23 cellular contexts compared by ENCODE assay signal in genomic region chr19:13573268-13573667, GRCh38.
DNase-seq lines count a peak whose midpoint lies in the region; ATAC-seq, FAIRE-seq and TF ChIP-seq lines count a peak whose summit lies in the region.
"Had no signal": no experiment of that assay in that cellular context is flagged by ENCODE, and none has a peak within 500 bp of the region (broad histone marks: within the 10 kb centered on the region; RNA-seq: fewer than 3 reads in every experiment).

No MANE protein-coding gene starts in this region.

- H3K4me3 ChIP-seq in GM23338, result no peak overlapping the region
- H3K4me3 ChIP-seq: BLaER1 treated with 17β-estradiol and CSF1 and Interleukin-3, amounts not matched to agents 10 nM and 100 nM had no signal

- H3K9me2 ChIP-seq in GM23338 (ENCODE audit: insufficient read depth), result no peaks in the 10 kb centered on the region

- H3K27ac ChIP-seq in GM23338 (ENCODE audit: low read depth), result no peak overlapping the region
- H3K27ac ChIP-seq: BLaER1 treated with 17β-estradiol and CSF1 and Interleukin-3, amounts not matched to agents 10 nM and 100 nM; HL-60 had no signal

- FAIRE-seq in urothelium cell line (lab: Jason Lieb, UNC), result no peak
- FAIRE-seq: A204.1, D721Med, G401.6 had no signal

- DNase-seq in GM23338 (ENCODE audit: low spot score), result peak; percentile 53
- peak; percentile 4 for DNase-seq in astrocyte of the hippocampus (ENCODE audit: low read depth, low spot score)
- peak; percentile 26 for DNase-seq in iPS-NIHi11 (ENCODE audit: low spot score)
- DNase-seq in sciatic nerve (ENCODE audit: low spot score), result peak; percentile 63
- no peak for DNase-seq in islet precursor cell
- no peak for DNase-seq in urothelium cell line (ENCODE audit: low spot score)
- DNase-seq in activated T-helper 2 cell treated with anti-CD3 and anti-CD28 coated beads, Interferon-gamma antibody, Interleukin-2, Interleukin-4, amounts not matched to agents 10 μg/mL and 5 μg/mL and 100 μg/mL, durations not matched to agents 14 hours and 24 hours and 36 hours (ENCODE audit: low spot score), result no peak
- DNase-seq: AML-193; CD4-positive, alpha-beta T cell; NCI-H1048; NCI-H1417; NCI-H1694; NCI-H2029 treated with DMSO at 0.1 percent for 48 hours; NCI-H446 treated with DMSO at 0.1 percent for 48 hours; NCI-H526; NCI-H82; RPMI8226; SHP77 had no signal

- peak; percentile 70 for ATAC-seq in GM23338
- ATAC-seq in sciatic nerve, result no peak

- H3K27me3 Mint-ChIP-seq in GM23338 (ENCODE audit: insufficient read depth, low read depth, poor library complexity), result peaks cover 1% of the 10 kb centered on the region
- H3K27me3 Mint-ChIP-seq in activated T-helper 2 cell treated with anti-CD3 and anti-CD28 coated beads, Interferon-gamma antibody, Interleukin-2, Interleukin-4, amounts not matched to agents 10 μg/mL and 5 μg/mL and 100 μg/mL, durations not matched to agents 14 hours and 24 hours and 36 hours (ENCODE audit: low read depth), result no peaks in the 10 kb centered on the region

- no peaks in the 10 kb centered on the region for H3K36me3 ChIP-seq in GM23338 (ENCODE audit: insufficient read depth)
- H3K36me3 ChIP-seq: BLaER1 treated with 17β-estradiol and CSF1 and Interleukin-3, amounts not matched to agents 10 nM and 100 nM had no signal

- H3K27ac Mint-ChIP-seq in GM23338, result no peak overlapping the region
- H3K27ac Mint-ChIP-seq in activated T-helper 2 cell treated with anti-CD3 and anti-CD28 coated beads, Interferon-gamma antibody, Interleukin-2, Interleukin-4, amounts not matched to agents 10 μg/mL and 5 μg/mL and 100 μg/mL, durations not matched to agents 14 hours and 24 hours and 36 hours, result no peak overlapping the region
- H3K27ac Mint-ChIP-seq: CD4-positive, alpha-beta T cell had no signal

- no peak overlapping the region for H3K4me3 Mint-ChIP-seq in GM23338
- H3K4me3 Mint-ChIP-seq in activated T-helper 2 cell treated with anti-CD3 and anti-CD28 coated beads, Interferon-gamma antibody, Interleukin-2, Interleukin-4, amounts not matched to agents 10 μg/mL and 5 μg/mL and 100 μg/mL, durations not matched to agents 14 hours and 24 hours and 36 hours (ENCODE audit: low read depth), result no peak overlapping the region
- H3K4me3 Mint-ChIP-seq: CD4-positive, alpha-beta T cell had no signal

- peaks cover 3% of the 10 kb centered on the region; the same call in 1 of the 3 replicates for H3K36me3 Mint-ChIP-seq in GM23338 (ENCODE audit: low read depth)
- H3K36me3 Mint-ChIP-seq in activated T-helper 2 cell treated with anti-CD3 and anti-CD28 coated beads, Interferon-gamma antibody, Interleukin-2, Interleukin-4, amounts not matched to agents 10 μg/mL and 5 μg/mL and 100 μg/mL, durations not matched to agents 14 hours and 24 hours and 36 hours (ENCODE audit: low read depth), result no peaks in the 10 kb centered on the region

- no peak for TF ChIP-seq CTCF in GM23338 (conservative IDR thresholded peaks at IDR 0.05; ENCODE audit: low read depth in 2 of 2)

- peaks cover 7% of the 10 kb centered on the region; the same call in 2 of the 3 replicates for H3K4me1 Mint-ChIP-seq in GM23338
- H3K4me1 Mint-ChIP-seq in activated T-helper 2 cell treated with anti-CD3 and anti-CD28 coated beads, Interferon-gamma antibody, Interleukin-2, Interleukin-4, amounts not matched to agents 10 μg/mL and 5 μg/mL and 100 μg/mL, durations not matched to agents 14 hours and 24 hours and 36 hours (ENCODE audit: low read depth), result no peaks in the 10 kb centered on the region

- intact Hi-C loops in sciatic nerve (cut with DNase I), result no loop called here
- intact Hi-C loops in activated T-helper 2 cell treated with anti-CD3 and anti-CD28 coated beads, Interferon-gamma antibody, Interleukin-2, Interleukin-4, amounts not matched to agents 10 μg/mL and 5 μg/mL and 100 μg/mL, durations not matched to agents 14 hours and 24 hours and 36 hours (cut with micrococcal nuclease), result no loop called here

- no peaks in the 10 kb centered on the region for H3K79me2 ChIP-seq in GM23338 (replicated peaks; ENCODE audit: insufficient read depth)

- H2AFZ ChIP-seq in GM23338, result 0 out of 2 replicates have a peak overlapping the region, but pooled peaks have one; percentile 73

- no peak overlapping the region for H3K4me2 ChIP-seq in GM23338
- H3K4me2 ChIP-seq: BLaER1 treated with 17β-estradiol and CSF1 and Interleukin-3, amounts not matched to agents 10 nM and 100 nM had no signal

- no peaks in the 10 kb centered on the region for H4K20me1 ChIP-seq in GM23338 (replicated peaks; ENCODE audit: insufficient read depth)
- H4K20me1 ChIP-seq: BLaER1 treated with 17β-estradiol and CSF1 and Interleukin-3, amounts not matched to agents 10 nM and 100 nM had no signal

- no peaks in the 10 kb centered on the region for H3F3A ChIP-seq in GM23338 (replicated peaks; ENCODE audit: low read depth)

- peaks cover 4% of the 10 kb centered on the region; the same call in 1 of the 2 replicates for H3K4me1 ChIP-seq in GM23338 (ENCODE audit: insufficient read depth)
- H3K4me1 ChIP-seq: BLaER1 treated with 17β-estradiol and CSF1 and Interleukin-3, amounts not matched to agents 10 nM and 100 nM had no signal

- H3K27me3 ChIP-seq in GM23338 (ENCODE audit: insufficient read depth), result no peaks in the 10 kb centered on the region
- H3K27me3 ChIP-seq: BLaER1 treated with 17β-estradiol and CSF1 and Interleukin-3, amounts not matched to agents 10 nM and 100 nM had no signal

- peaks cover 24% of the 10 kb centered on the region for H3K9me3 Mint-ChIP-seq in GM23338
- peaks cover 20% of the 10 kb centered on the region for H3K9me3 Mint-ChIP-seq in activated T-helper 2 cell treated with anti-CD3 and anti-CD28 coated beads, Interferon-gamma antibody, Interleukin-2, Interleukin-4, amounts not matched to agents 10 μg/mL and 5 μg/mL and 100 μg/mL, durations not matched to agents 14 hours and 24 hours and 36 hours

TF ChIP-seq in GM23338, 12 proteins besides CTCF, POLR2A, EP300 and RAD21 (continues in another document):
- no peak for TF ChIP-seq ETS1 (IDR thresholded peaks at IDR 0.05)
- no peak for TF ChIP-seq JUNB (IDR thresholded peaks at IDR 0.05; ENCODE audit: unreplicated experiment)
- TF ChIP-seq CREB1 (CRISPR knock-in tag; IDR thresholded peaks at IDR 0.05; ENCODE audit: low read depth), result no peak
- TF ChIP-seq ZNF114 (CRISPR knock-in tag; IDR thresholded peaks at IDR 0.05), result no peak
- TF ChIP-seq POLR2AphosphoS5 (IDR thresholded peaks at IDR 0.05; ENCODE audit: low read depth), result no peak
- no peak for TF ChIP-seq STAT1 (IDR thresholded peaks at IDR 0.05; ENCODE audit: unreplicated experiment)

Comparison
In these comparisons a context has a peak if more than half of its experiments do, and no peak if none do; other contexts are left out.
1. DNase-seq: peak in GM23338 (single experiment), astrocyte of the hippocampus (single experiment), iPS-NIHi11 (single experiment) and sciatic nerve (single experiment); none in islet precursor cell (single experiment), urothelium cell line (single experiment) and activated T-helper 2 cell treated with anti-CD3 and anti-CD28 coated beads, Interferon-gamma antibody, Interleukin-2, Interleukin-4, amounts not matched to agents 10 μg/mL and 5 μg/mL and 100 μg/mL, durations not matched to agents 14 hours and 24 hours and 36 hours (single experiment).